In the genomic region with DNA sequence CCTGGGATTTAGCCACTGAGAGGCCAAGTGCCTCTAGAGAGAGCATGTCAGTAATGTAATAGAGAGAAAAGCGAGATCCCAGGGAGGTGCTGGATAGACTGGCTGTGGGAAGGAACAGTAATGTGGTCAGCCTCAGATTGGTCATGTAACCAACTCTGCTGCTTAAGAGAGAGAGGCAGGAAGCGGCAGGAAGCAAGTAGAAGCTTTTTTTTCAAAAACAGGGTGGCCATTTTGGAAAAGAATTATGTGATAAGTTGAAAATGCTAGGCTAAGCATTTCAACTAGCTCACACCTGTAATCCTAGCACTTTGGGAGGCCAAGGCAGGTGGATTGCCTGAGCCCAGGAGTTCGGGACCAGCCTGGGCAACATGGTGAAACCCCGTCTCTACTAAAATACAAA, we compare ENCODE assay signal across 27 cellular contexts. TPM values are rescaled to one million over a fixed set of nuclear protein-coding genes. Genes with fewer than 3 reads are reported as not detected.
DNase-seq lines count a peak whose midpoint lies in the region; ATAC-seq and TF ChIP-seq lines count a peak whose summit lies in the region.
"Had no signal": no experiment of that assay in that cellular context is flagged by ENCODE, and none has a peak within 500 bp of the region (broad histone marks: within the 10 kb centered on the region; RNA-seq: fewer than 3 reads in every experiment).

No MANE protein-coding gene starts in this region.

- no peak for DNase-seq in activated CD4-positive, alpha-beta T cell treated with anti-CD3 and anti-CD28 coated beads, Interleukin-2, amount 10 ng/mL, durations not matched to agents 7 days and 5 days
- no peak for DNase-seq in activated CD4-positive, alpha-beta T cell treated with anti-CD3 and anti-CD28 coated beads for 4 hours
- DNase-seq in M059J (ENCODE audit: low read depth), result peak; percentile 35
- DNase-seq in astrocyte of the spinal cord (ENCODE audit: low read depth, low spot score), result peak; percentile 32
- DNase-seq in neuronal stem cell (ENCODE audit: low spot score), result no peak
- no peak for DNase-seq in CD4-positive, alpha-beta T cell
- DNase-seq in NCI-H526 (lab: John Stamatoyannopoulos, UW), result no peak
- DNase-seq: activated CD4-positive, alpha-beta T cell treated with anti-CD3 and anti-CD28 coated beads, Interleukin-2, amount 50 U/mL, for 1 hour; activated T-cell treated with anti-CD3 and anti-CD28 coated beads, Interleukin-2, amount 50 U/mL, for 24 hours; dermis blood vessel endothelial cell; DMS 273 treated with DMSO at 0.1 percent for 48 hours; foreskin melanocyte; kidney glomerular epithelial cell; natural killer cell; NCI-H187; NCI-H345; stimulated activated CD4-positive, alpha-beta T cell treated with anti-CD3 and anti-CD28 coated beads, Interleukin-4, amount 100 ng/mL, for 24 hours; uterus had no signal

- H3K18ac ChIP-seq in neuronal stem cell (ENCODE audit: low read length), result no peak overlapping the region

- H2BK15ac ChIP-seq in neuronal stem cell (ENCODE audit: low read length), result no peak overlapping the region

- no peak overlapping the region for H3K4me2 ChIP-seq in neuronal stem cell (ENCODE audit: insufficient read depth, low read length, poor library complexity, severe bottlenecking)
- H3K4me2 ChIP-seq: smooth muscle cell had no signal

- no peak overlapping the region for H2BK5ac ChIP-seq in neuronal stem cell (ENCODE audit: low read length)

- POLR2A ChIA-PET in activated CD4-positive, alpha-beta T cell treated with anti-CD3 and anti-CD28 coated beads, Interleukin-2, amount 10 ng/mL, durations not matched to agents 7 days and 5 days (lab: Charles Lee), result interaction anchor here (1.0 kb wide), 1 partner anchor 12 kb away, joined by 3 read pairs; the partner anchor contains the start of gene FBXO24
- POLR2A ChIA-PET in CD4-positive, alpha-beta T cell (lab: Charles Lee), result interaction anchor here (2.9 kb wide), 1 partner anchor 12 kb away, joined by 10 read pairs; the partner anchor contains the start of genes FBXO24 and LRCH4

- intact Hi-C loops in CD4-positive, alpha-beta T cell (cut with DNase I, micrococcal nuclease), result no loop called here

- no CpG with 5 or more reads among the region's 4 CpGs for WGBS in neuronal stem cell (ENCODE audit: extremely low coverage in 2 of 2, insufficient read length in 2 of 2, insufficient replicate concordance in 1 of 2), 2 donors

- H3K23ac ChIP-seq in neuronal stem cell (ENCODE audit: low read depth, low read length, poor library complexity), result no peak overlapping the region

- H3K9me3 Mint-ChIP-seq in activated CD4-positive, alpha-beta T cell treated with anti-CD3 and anti-CD28 coated beads, Interleukin-2, amount 10 ng/mL, durations not matched to agents 7 days and 5 days, result no peaks in the 10 kb centered on the region
- H3K9me3 Mint-ChIP-seq in CD4-positive, alpha-beta T cell, result no peaks in the 10 kb centered on the region
- H3K9me3 Mint-ChIP-seq: activated T-cell treated with anti-CD3 and anti-CD28 coated beads, Interleukin-2, amount 50 U/mL, for 24 hours; memory B cell; natural killer cell had no signal

- TF ChIP-seq CTCF in astrocyte of the spinal cord (IDR thresholded peaks at IDR 0.05; ENCODE audit: low read depth, low read length), result no peak
- TF ChIP-seq CTCF in CD4-positive, alpha-beta T cell (IDR thresholded peaks at IDR 0.05), result no peak

- no peak overlapping the region for H3K4me3 Mint-ChIP-seq in activated CD4-positive, alpha-beta T cell treated with anti-CD3 and anti-CD28 coated beads, Interleukin-2, amount 10 ng/mL, durations not matched to agents 7 days and 5 days
- H3K4me3 Mint-ChIP-seq in CD4-positive, alpha-beta T cell, result no peak overlapping the region
- H3K4me3 Mint-ChIP-seq: activated T-cell treated with anti-CD3 and anti-CD28 coated beads, Interleukin-2, amount 50 U/mL, for 24 hours; memory B cell; natural killer cell had no signal

- no peak overlapping the region for H2AK5ac ChIP-seq in neuronal stem cell (ENCODE audit: low read depth, low read length)

- peaks cover 16 to 21% of the 10 kb centered on the region in 2 donors for H3K4me1 ChIP-seq in neuronal stem cell (ENCODE audit: control insufficient read depth in 2 of 2, insufficient read depth in 1 of 2, low read depth in 1 of 2, low read length in 2 of 2)

- H3K4me3 ChIP-seq in astrocyte of the spinal cord (ENCODE audit: low read depth, low read length), result no peak overlapping the region
- H3K4me3 ChIP-seq in neuronal stem cell (ENCODE audit: low read length in 2 of 2), result no peak overlapping the region
- H3K4me3 ChIP-seq: cardiac muscle cell, HAP-1, smooth muscle cell, uterus had no signal

- H2BK120ac ChIP-seq in neuronal stem cell (ENCODE audit: low read depth, low read length), result no peak overlapping the region

- no peak overlapping the region for H3K14ac ChIP-seq in neuronal stem cell (ENCODE audit: low read length)

- no peak overlapping the region for H2BK12ac ChIP-seq in neuronal stem cell (ENCODE audit: low read length)

- peak overlapping the region; percentile 6 for H2AFZ ChIP-seq in neuronal stem cell (ENCODE audit: low read length)

- H3K9ac ChIP-seq in neuronal stem cell (ENCODE audit: low read depth, low read length, poor library complexity), result no peak overlapping the region

- peaks cover 0 to 2% of the 10 kb centered on the region in 2 donors for H3K36me3 ChIP-seq in neuronal stem cell (replicated peaks in 1 of 2; ENCODE audit: control insufficient read depth in 2 of 2, insufficient read depth in 2 of 2, low read length in 2 of 2)
- H3K36me3 ChIP-seq: cardiac muscle cell, HAP-1, uterus had no signal

- CTCF ChIA-PET in activated CD4-positive, alpha-beta T cell treated with anti-CD3 and anti-CD28 coated beads, Interleukin-2, amount 10 ng/mL, durations not matched to agents 7 days and 5 days (lab: Charles Lee), result interaction anchor here (1.4 to 2.5 kb wide), 4 partner anchors 9 to 35 kb away, joined by 3 to 14 read pairs (median 8); partner anchors contain the start of genes FBXO24, LRCH4 and MOSPD3
- CTCF ChIA-PET in CD4-positive, alpha-beta T cell (lab: Charles Lee), result interaction anchor here (1.9 kb wide), 1 partner anchor 10 kb away, joined by 5 read pairs; no protein-coding TSS in a partner anchor

- in situ Hi-C loops in astrocyte of the spinal cord (cut with HindIII; ENCODE audit: low sequenced_read_pairs), result no loop called here

- H3K27ac Mint-ChIP-seq in activated CD4-positive, alpha-beta T cell treated with anti-CD3 and anti-CD28 coated beads, Interleukin-2, amount 10 ng/mL, durations not matched to agents 7 days and 5 days, result peak overlapping the region; percentile 64
- no peak overlapping the region for H3K27ac Mint-ChIP-seq in CD4-positive, alpha-beta T cell
- H3K27ac Mint-ChIP-seq: activated T-cell treated with anti-CD3 and anti-CD28 coated beads, Interleukin-2, amount 50 U/mL, for 24 hours; memory B cell; natural killer cell had no signal

- H3K27me3 ChIP-seq in neuronal stem cell (ENCODE audit: control insufficient read depth in 3 of 3, insufficient read depth in 3 of 3, low read depth in 1 of 3, low read length in 3 of 3), result no peaks in the 10 kb centered on the region
- no peaks in the 10 kb centered on the region for H3K27me3 ChIP-seq in CD4-positive, alpha-beta T cell (ENCODE audit: control insufficient read depth, insufficient read depth, low read length)
- H3K27me3 ChIP-seq: cardiac muscle cell, uterus had no signal

- no peak overlapping the region for H3K27ac ChIP-seq in neuronal stem cell (replicated peaks; ENCODE audit: low read length)
- H3K27ac ChIP-seq in CD4-positive, alpha-beta T cell (ENCODE audit: low read depth, low read length), result no peak overlapping the region
- H3K27ac ChIP-seq: C4-2B, cardiac muscle cell, epithelial cell of prostate, RWPE1, uterus had no signal

- H4K8ac ChIP-seq in neuronal stem cell (ENCODE audit: low read depth, low read length), result no peak overlapping the region

- peaks cover 19% of the 10 kb centered on the region for H3K4me1 Mint-ChIP-seq in activated CD4-positive, alpha-beta T cell treated with anti-CD3 and anti-CD28 coated beads, Interleukin-2, amount 10 ng/mL, durations not matched to agents 7 days and 5 days
- H3K4me1 Mint-ChIP-seq in CD4-positive, alpha-beta T cell (ENCODE audit: low read depth), result peaks cover 3% of the 10 kb centered on the region

- no peaks in the 10 kb centered on the region for H3K9me3 ChIP-seq in neuronal stem cell (replicated peaks in 1 of 2; ENCODE audit: control insufficient read depth in 2 of 2, insufficient read depth in 1 of 2, low read depth in 1 of 2, low read length in 2 of 2)
- no peaks in the 10 kb centered on the region for H3K9me3 ChIP-seq in CD4-positive, alpha-beta T cell (ENCODE audit: control insufficient read depth, low read length)
- H3K9me3 ChIP-seq: HAP-1, uterus had no signal

- ATAC-seq in CD4-positive, alpha-beta T cell (ENCODE audit: poor library complexity), result no peak
- no peak for ATAC-seq in GM19452 (IDR thresholded peaks at IDR 0.05; ENCODE audit: unreplicated experiment)
- ATAC-seq: natural killer cell had no signal

- no peaks in the 10 kb centered on the region for H3K36me3 Mint-ChIP-seq in activated CD4-positive, alpha-beta T cell treated with anti-CD3 and anti-CD28 coated beads, Interleukin-2, amount 10 ng/mL, durations not matched to agents 7 days and 5 days (ENCODE audit: low read depth)
- no peaks in the 10 kb centered on the region for H3K36me3 Mint-ChIP-seq in CD4-positive, alpha-beta T cell (ENCODE audit: low read depth)
- H3K36me3 Mint-ChIP-seq: memory B cell, natural killer cell had no signal

- peaks cover 2% of the 10 kb centered on the region for H3K27me3 Mint-ChIP-seq in activated CD4-positive, alpha-beta T cell treated with anti-CD3 and anti-CD28 coated beads, Interleukin-2, amount 10 ng/mL, durations not matched to agents 7 days and 5 days
- H3K27me3 Mint-ChIP-seq in CD4-positive, alpha-beta T cell, result no peaks in the 10 kb centered on the region
- H3K27me3 Mint-ChIP-seq: activated T-cell treated with anti-CD3 and anti-CD28 coated beads, Interleukin-2, amount 50 U/mL, for 24 hours had no signal

- H3K4ac ChIP-seq in neuronal stem cell (ENCODE audit: low read length), result no peak overlapping the region

- no peak overlapping the region for H4K91ac ChIP-seq in neuronal stem cell (ENCODE audit: low read depth, low read length, poor library complexity)

- H3K79me1 ChIP-seq in neuronal stem cell (ENCODE audit: low read depth, low read length), result peaks cover 7% of the 10 kb centered on the region

RNA-seq across cellular contexts. Expression of gene PCOLCE, which starts 3.7 kb away (rescaled TPM):
- 10 to 100 TPM; 17.3 to 18.3 TPM for total RNA-seq in activated CD4-positive, alpha-beta T cell treated with anti-CD3 and anti-CD28 coated beads, Interleukin-2, amount 10 ng/mL, durations not matched to agents 7 days and 5 days
- 7.8 and 10.3 TPM in 2 replicates for total RNA-seq in M059J (2014; rRNA removed; shearing (Covaris generic))
- 24.7 TPM for polyA plus RNA-seq in neuronal stem cell (2013, experiment 1 of 2)
- 24.4 TPM for polyA plus RNA-seq in neuronal stem cell (2013, experiment 2 of 2)
- 1 to 10 TPM; 6.7 to 7.5 TPM for total RNA-seq in CD4-positive, alpha-beta T cell

RNA-seq across cellular contexts. Expression of gene FBXO24, which starts 12.3 kb away (rescaled TPM):
- 1 to 10 TPM; 1.3 to 1.5 TPM for total RNA-seq in activated CD4-positive, alpha-beta T cell treated with anti-CD3 and anti-CD28 coated beads, Interleukin-2, amount 10 ng/mL, durations not matched to agents 7 days and 5 days
- 0.05 and 0.44 TPM in 2 replicates for total RNA-seq in M059J (2014; rRNA removed; shearing (Covaris generic))
- 1.2 TPM for polyA plus RNA-seq in neuronal stem cell (2013, experiment 1 of 2)
- polyA plus RNA-seq in neuronal stem cell (2013, experiment 2 of 2), result 1.1 TPM
- total RNA-seq in CD4-positive, alpha-beta T cell, result under 1 TPM; 0.66 to 0.78 TPM
- total RNA-seq: dermis blood vessel endothelial cell had no signal

RNA-seq across cellular contexts. Expression of gene LRCH4, which starts 12.5 kb away (rescaled TPM):
- 100 to 1,000 TPM; 189 to 217 TPM for total RNA-seq in activated CD4-positive, alpha-beta T cell treated with anti-CD3 and anti-CD28 coated beads, Interleukin-2, amount 10 ng/mL, durations not matched to agents 7 days and 5 days
- total RNA-seq in M059J (2014; rRNA removed; shearing (Covaris generic)), result 12.2 and 16.0 TPM in 2 replicates
- 30.1 TPM for polyA plus RNA-seq in neuronal stem cell (2013, experiment 1 of 2)
- polyA plus RNA-seq in neuronal stem cell (2013, experiment 2 of 2), result 28.3 TPM
- total RNA-seq in CD4-positive, alpha-beta T cell, result 100 to 1,000 TPM; 313 to 317 TPM

RNA-seq across cellular contexts. Expression of gene MOSPD3, which starts 13.9 kb away (rescaled TPM):
- 10 to 100 TPM; 59.7 to 66.7 TPM for total RNA-seq in activated CD4-positive, alpha-beta T cell treated with anti-CD3 and anti-CD28 coated beads, Interleukin-2, amount 10 ng/mL, durations not matched to agents 7 days and 5 days
- 15.6 and 22.0 TPM in 2 replicates for total RNA-seq in M059J (2014; rRNA removed; shearing (Covaris generic))
- polyA plus RNA-seq in neuronal stem cell (2013, experiment 1 of 2), result 24.3 TPM
- polyA plus RNA-seq in neuronal stem cell (2013, experiment 2 of 2), result 22.7 TPM
- total RNA-seq in CD4-positive, alpha-beta T cell, result 10 to 100 TPM in 1 of 2 experiments, 1 to 10 TPM in 1; 8.5 to 10.9 TPM

RNA-seq across cellular contexts. Expression of gene SAP25, which starts 24.7 kb away (rescaled TPM):
- 10 to 100 TPM; 34.6 to 36.1 TPM for total RNA-seq in activated CD4-positive, alpha-beta T cell treated with anti-CD3 and anti-CD28 coated beads, Interleukin-2, amount 10 ng/mL, durations not matched to agents 7 days and 5 days
- not detected in 2 replicates for total RNA-seq in M059J (2014; rRNA removed; shearing (Covaris generic))
- 4.0 TPM for polyA plus RNA-seq in neuronal stem cell (2013, experiment 1 of 2)
- 3.4 TPM for polyA plus RNA-seq in neuronal stem cell (2013, experiment 2 of 2)
- 10 to 100 TPM; 52.0 to 53.4 TPM for total RNA-seq in CD4-positive, alpha-beta T cell
- total RNA-seq: dermis blood vessel endothelial cell, pulmonary artery endothelial cell, smooth muscle cell had no signal

Comparison
In these comparisons a context has a peak if more than half of its experiments do, and no peak if none do; other contexts are left out.
1. DNase-seq: peak in M059J (single experiment) and astrocyte of the spinal cord (single experiment); none in activated CD4-positive, alpha-beta T cell treated with anti-CD3 and anti-CD28 coated beads, Interleukin-2, amount 10 ng/mL, durations not matched to agents 7 days and 5 days (single experiment), activated CD4-positive, alpha-beta T cell treated with anti-CD3 and anti-CD28 coated beads for 4 hours (0 of 2), neuronal stem cell (single experiment), CD4-positive, alpha-beta T cell (0 of 10) and NCI-H526 (0 of 2).
2. RNA of gene LRCH4, which starts 12.5 kb away (total RNA-seq): 313 to 317 TPM in CD4-positive, alpha-beta T cell and 189 to 217 TPM in activated CD4-positive, alpha-beta T cell treated with anti-CD3 and anti-CD28 coated beads, Interleukin-2, amount 10 ng/mL, durations not matched to agents 7 days and 5 days; 12.2 to 16.0 TPM in M059J; every median in the first group is over 10 times any median in the second.